16 cellular contexts compared by ENCODE assay signal in the genomic region with DNA sequence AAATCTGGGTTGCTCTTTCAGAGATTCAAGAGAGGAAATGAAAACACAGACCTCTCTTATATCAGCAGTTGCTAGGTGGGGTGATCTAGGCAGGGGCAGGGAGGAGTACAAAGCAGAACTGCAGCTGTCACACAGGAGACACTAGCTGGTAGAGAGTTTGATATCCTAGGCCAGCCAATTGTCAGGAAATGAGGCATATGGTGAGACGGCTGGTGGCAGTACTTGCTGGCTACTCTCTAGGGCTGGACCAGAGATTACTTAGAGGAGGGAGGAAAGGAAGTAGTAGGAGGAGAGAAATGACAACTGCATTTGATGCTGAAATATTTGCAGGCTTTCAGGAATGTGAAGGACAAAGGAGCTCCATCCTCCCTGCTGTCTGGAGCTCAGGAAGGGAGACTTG.
DNase-seq lines count a peak whose midpoint lies in the region; ATAC-seq, FAIRE-seq and TF ChIP-seq lines count a peak whose summit lies in the region.
"Had no signal": no experiment of that assay in that cellular context is flagged by ENCODE, and none has a peak within 500 bp of the region (broad histone marks: within the 10 kb centered on the region; RNA-seq: fewer than 3 reads in every experiment).

No MANE protein-coding gene starts in this region.

- no peak overlapping the region for H3K4me3 Mint-ChIP-seq in brain
- H3K4me3 Mint-ChIP-seq: CD8-positive, alpha-beta T cell; nephron progenitor cell had no signal

- peak overlapping the region in 3 of 5 experiments; percentile 3 to 54 (median 7) for H3K27ac Mint-ChIP-seq in brain
- H3K27ac Mint-ChIP-seq: CD8-positive, alpha-beta T cell; nephron progenitor cell had no signal

- H3K9me3 Mint-ChIP-seq in brain = no peaks in the 10 kb centered on the region
- H3K9me3 Mint-ChIP-seq: CD8-positive, alpha-beta T cell; nephron progenitor cell had no signal

- ATAC-seq in HG03025 (IDR thresholded peaks at IDR 0.05; ENCODE audit: low FRiP score, unreplicated experiment) (peak; percentile 87), GM18909 (IDR thresholded peaks at IDR 0.05; ENCODE audit: poor library complexity, unreplicated experiment) (no peak), HG02588 (IDR thresholded peaks at IDR 0.05; ENCODE audit: unreplicated experiment) (no peak), esophagus mucosa (no peak)
- ATAC-seq: CD8-positive, alpha-beta T cell; left lobe of liver had no signal

- peaks cover 6% of the 10 kb centered on the region for H3K4me1 Mint-ChIP-seq in brain

- no peaks in the 10 kb centered on the region for H3K27me3 Mint-ChIP-seq in brain

- in situ Hi-C loops in GM13977 (cut with MboI; ENCODE audit: low pct_unique_long_range_greater_than_20kb, low sequenced_read_pairs, unreplicated experiment) = no loop called here

- TF ChIP-seq CTCF in GM13977 (IDR thresholded peaks at IDR 0.05; ENCODE audit: extremely low read depth, insufficient read depth, missing control alignments) (no peak), brain (conservative IDR thresholded peaks at IDR 0.05) (no peak)

- FAIRE-seq in frontal cortex (lab: Jason Lieb, UNC) = no peak
- FAIRE-seq: endometrium had no signal

- DNase-seq in GM13977 (ENCODE audit: low spot score) = peak; percentile 31
- peak; percentile 36 for DNase-seq in occipital lobe (lab: John Stamatoyannopoulos, UW)
- DNase-seq in frontal cortex (ENCODE audit: low spot score in 2 of 2) = no peak
- DNase-seq: activated gamma-delta T cell; brain microvascular endothelial cell; CD8-positive, alpha-beta T cell; GF-D8; NCI-H748 treated with DMSO at 0.1 percent for 48 hours; nephron progenitor cell had no signal

- no peaks in the 10 kb centered on the region for H3K36me3 Mint-ChIP-seq in brain
- H3K36me3 Mint-ChIP-seq: CD8-positive, alpha-beta T cell had no signal

Comparison
In these comparisons a context has a peak if more than half of its experiments do, and no peak if none do; other contexts are left out.
1. DNase-seq: peak in GM13977 (single experiment) and occipital lobe (single experiment); none in frontal cortex (0 of 2).